In genomic region chr3:80040113-80040512, GRCh38 we compare ENCODE assay signal across 1 cellular context.
TF ChIP-seq lines count a peak whose summit lies in the region.

No MANE protein-coding gene starts in this region.

TF ChIP-seq in SK-N-SH treated with all-trans-retinoic acid at 6 μM for 48 hours, 23 proteins besides CTCF, POLR2A, EP300 and RAD21 (continued from another document):
- TF ChIP-seq TSHZ2 (CRISPR knock-in tag; IDR thresholded peaks at IDR 0.05), result peak; percentile 37; the same call in 1 of the 2 replicates
